1 cellular context compared by ENCODE assay signal in genomic region chr3:122079524-122079923, GRCh38.
TF ChIP-seq lines count a peak whose summit lies in the region.

No MANE protein-coding gene starts in this region.

TF ChIP-seq in GM23338, 12 proteins besides CTCF, POLR2A, EP300 and RAD21 (continued from another document):
- TF ChIP-seq ZNF331 (CRISPR knock-in tag; IDR thresholded peaks at IDR 0.05; ENCODE audit: low read depth) (no peak), ETS1 (IDR thresholded peaks at IDR 0.05) (no peak), ZNF462 (CRISPR knock-in tag; IDR thresholded peaks at IDR 0.05) (no peak), CREB1 (CRISPR knock-in tag; IDR thresholded peaks at IDR 0.05; ENCODE audit: low read depth) (no peak), REST (IDR thresholded peaks at IDR 0.05; ENCODE audit: unreplicated experiment) (no peak), STAT1 (IDR thresholded peaks at IDR 0.05; ENCODE audit: unreplicated experiment) (no peak), POLR2AphosphoS5 (IDR thresholded peaks at IDR 0.05; ENCODE audit: low read depth) (no peak), NANOG (IDR thresholded peaks at IDR 0.05; ENCODE audit: borderline replicate concordance) (no peak)
